ENCODE assay signal across 18 cellular contexts in genomic region chr21:38284221-38284620, GRCh38. TPM values are rescaled to one million over a fixed set of nuclear protein-coding genes. Genes with fewer than 3 reads are reported as not detected.
"Had no signal": no experiment of that assay in that cellular context is flagged by ENCODE, and none has a peak within 500 bp of the region (broad histone marks: within the 10 kb centered on the region; RNA-seq: fewer than 3 reads in every experiment).

No MANE protein-coding gene starts in this region.

- H3K4me1 ChIP-seq: breast epithelium, esophagus muscularis mucosa, gastrocnemius medialis, sigmoid colon had no signal

- H3K27me3 ChIP-seq: breast epithelium, esophagus muscularis mucosa, gastrocnemius medialis, sigmoid colon had no signal

- H3K4me3 ChIP-seq: breast epithelium, esophagus muscularis mucosa, gastrocnemius medialis, lung, sigmoid colon, smooth muscle cell had no signal

- H3K27ac ChIP-seq: breast epithelium, esophagus muscularis mucosa, gastrocnemius medialis, sigmoid colon had no signal

- H3K9me3 ChIP-seq: breast epithelium, esophagus muscularis mucosa, gastrocnemius medialis, sigmoid colon had no signal

- DNase-seq: activated CD4-positive, alpha-beta T cell treated with anti-CD3 and anti-CD28 coated beads for 4 hours; activated CD4-positive, alpha-beta T cell treated with anti-CD3 and anti-CD28 coated beads, Interleukin-2, amount 50 U/mL, for 48 hours; activated CD4-positive, CD25-positive, alpha-beta regulatory T cell; activated naive CD4-positive, alpha-beta T cell treated with Interleukin-2 at 50 U/mL for 16 hours; activated naive CD8-positive, alpha-beta T cell treated with anti-CD3 and anti-CD28 coated beads for 36 hours; activated T-cell treated with anti-CD3 and anti-CD28 coated beads, Interleukin-2, amount 50 U/mL, for 48 hours; amniotic stem cell; gastrocnemius medialis; hippocampal formation; naive thymus-derived CD8-positive, alpha-beta T cell; retina; sigmoid colon; stimulated activated CD4-positive, alpha-beta T cell treated with anti-CD3 and anti-CD28 coated beads, Interleukin-4, amount 100 ng/mL, for 1 hour; stimulated activated naive CD8-positive, alpha-beta T cell treated with anti-CD3 and anti-CD28 coated beads, Interleukin-15, Interleukin-2, amounts not matched to agents 100 U/mL and 50 U/mL, for 24 hours had no signal

- ATAC-seq: gastrocnemius medialis; naive thymus-derived CD8-positive, alpha-beta T cell had no signal

- H3K36me3 ChIP-seq: breast epithelium, esophagus muscularis mucosa, gastrocnemius medialis, sigmoid colon had no signal

RNA-seq across cellular contexts. Expression of gene KCNJ15, which starts 27.4 kb away (rescaled TPM):
- total RNA-seq: naive thymus-derived CD8-positive, alpha-beta T cell had no signal
- polyA plus RNA-seq: naive thymus-derived CD8-positive, alpha-beta T cell had no signal
